ENCODE assay signal across 21 cellular contexts in the genomic region with DNA sequence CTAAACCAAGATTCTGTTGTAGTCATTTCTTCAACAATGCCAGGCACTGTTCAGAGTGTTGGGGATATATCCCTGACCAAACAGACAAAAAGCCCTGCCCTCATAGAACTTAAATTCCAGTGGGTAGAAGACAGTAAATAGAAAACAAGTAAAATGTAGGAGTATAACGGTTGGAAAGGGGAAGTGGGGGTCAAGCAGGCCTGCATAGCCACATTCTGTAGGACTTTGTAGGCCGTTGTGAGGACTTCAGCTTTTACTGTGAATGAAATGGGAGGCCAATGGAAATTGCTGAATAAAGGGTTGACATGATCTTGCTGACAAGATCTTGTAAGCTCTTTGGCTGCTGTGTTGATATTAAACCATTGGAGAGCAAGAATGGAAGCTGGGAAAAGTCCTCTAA.
"Had no signal": no experiment of that assay in that cellular context is flagged by ENCODE, and none has a peak within 500 bp of the region (broad histone marks: within the 10 kb centered on the region; RNA-seq: fewer than 3 reads in every experiment).

No MANE protein-coding gene starts in this region.

- ATAC-seq: activated T-cell treated with anti-CD3 and anti-CD28 coated beads, Interleukin-2, amount 50 U/mL, for 72 hours; body of pancreas; esophagus mucosa; left lobe of liver had no signal

- H3K9ac ChIP-seq: neural progenitor cell had no signal

- H3K27ac ChIP-seq: body of pancreas, neural progenitor cell, testis, uterus, WERI-Rb-1 had no signal

- H3K27ac Mint-ChIP-seq: activated naive CD4-positive, alpha-beta T cell treated with anti-CD3 and anti-CD28 coated beads, Interleukin-2, amount 10 ng/mL, durations not matched to agents 7 days and 5 days; naive B cell; neural progenitor cell had no signal

- H3K36me3 ChIP-seq: neural progenitor cell, uterus had no signal

- H3K4me1 ChIP-seq: uterus had no signal

- H3K9me3 ChIP-seq: body of pancreas, testis, uterus had no signal

- H2AFZ ChIP-seq: neural progenitor cell had no signal

- H3K4me3 ChIP-seq: body of pancreas, lung, testis, uterus had no signal

- DNase-seq: activated CD4-positive, CD25-positive, alpha-beta regulatory T cell treated with anti-CD3 and anti-CD28 coated beads, Interleukin-2, amount 50 U/mL, for 72 hours; activated CD8-positive, alpha-beta memory T cell treated with anti-CD3 and anti-CD28 coated beads, Interleukin-2, amount 50 U/mL, for 48 hours; activated effector memory CD4-positive, alpha-beta T cell treated with anti-CD3 and anti-CD28 coated beads, Interleukin-2, amount 50 U/mL, for 16 hours; activated naive CD4-positive, alpha-beta T cell treated with anti-CD3 and anti-CD28 coated beads, Interleukin-2, amount 10 ng/mL, durations not matched to agents 7 days and 5 days; activated T-cell treated with anti-CD3 and anti-CD28 coated beads, Interleukin-2, amount 50 U/mL, for 72 hours; anterior cingulate cortex; body of pancreas; foreskin melanocyte; naive B cell; retina; stimulated activated CD4-positive, alpha-beta T cell treated with anti-CD3 and anti-CD28 coated beads, Interleukin-2, amount 100 ng/mL, for 48 hours; stimulated activated CD8-positive, alpha-beta memory T cell treated with anti-CD3 and anti-CD28 coated beads, Interleukin-4, amount 100 ng/mL, for 48 hours; stimulated activated naive CD4-positive, alpha-beta T cell; testis; trophoblast cell; uterus; WERI-Rb-1 had no signal

- H3K27me3 ChIP-seq: body of pancreas, neural progenitor cell, testis, uterus had no signal

- H3K27me3 Mint-ChIP-seq: activated naive CD4-positive, alpha-beta T cell treated with anti-CD3 and anti-CD28 coated beads, Interleukin-2, amount 10 ng/mL, durations not matched to agents 7 days and 5 days; naive B cell had no signal

- H3K9me3 Mint-ChIP-seq: activated naive CD4-positive, alpha-beta T cell treated with anti-CD3 and anti-CD28 coated beads, Interleukin-2, amount 10 ng/mL, durations not matched to agents 7 days and 5 days; activated T-cell treated with anti-CD3 and anti-CD28 coated beads, Interleukin-2, amount 50 U/mL, for 72 hours; naive B cell; neural progenitor cell had no signal
